Comparison of ENCODE assay signal across 10 cellular contexts in the genomic region with DNA sequence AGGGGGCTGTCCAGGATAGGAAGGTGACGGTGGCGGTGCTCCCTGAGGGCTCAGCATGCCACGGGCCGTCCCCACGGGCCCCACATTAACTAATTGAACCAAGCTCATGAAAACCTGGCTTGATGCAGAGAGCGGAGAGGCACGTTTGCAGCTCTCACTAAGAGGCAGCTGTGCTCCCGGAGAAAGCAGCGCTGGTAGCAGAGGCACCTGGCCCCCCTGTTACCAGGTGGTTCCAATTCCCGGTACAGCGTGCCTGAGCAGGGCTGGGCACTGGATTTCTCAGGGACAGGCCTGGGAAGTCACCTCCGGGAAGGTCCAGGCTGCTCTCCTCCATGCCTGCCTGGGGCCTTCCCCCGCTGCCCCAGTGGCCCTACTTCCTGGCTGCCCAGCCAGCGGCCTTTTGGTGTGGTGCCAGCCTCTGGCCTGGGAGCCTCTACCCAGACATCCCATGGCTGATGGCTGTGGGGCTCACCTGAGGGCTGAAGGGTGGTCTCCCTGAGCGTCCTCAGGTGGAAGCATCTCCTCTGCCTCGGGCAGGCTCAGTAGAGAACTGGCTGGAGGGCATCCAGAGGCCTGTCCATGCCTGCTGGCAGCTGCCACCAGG. TPM values are rescaled to one million over a fixed set of nuclear protein-coding genes. Genes with fewer than 3 reads are reported as not detected.
DNase-seq lines count a peak whose midpoint lies in the region; ATAC-seq, FAIRE-seq and TF ChIP-seq lines count a peak whose summit lies in the region.
"Had no signal": no experiment of that assay in that cellular context is flagged by ENCODE, and none has a peak within 500 bp of the region (broad histone marks: within the 10 kb centered on the region; RNA-seq: fewer than 3 reads in every experiment).

No MANE protein-coding gene starts in this region.

- no peaks in the 10 kb centered on the region for H3K79me2 ChIP-seq in Karpas-422 (ENCODE audit: low read length)

- no peaks in the 10 kb centered on the region for H4K20me1 ChIP-seq in Karpas-422 (ENCODE audit: insufficient read depth, low read depth, low read length)

- H3K9me2 ChIP-seq in Karpas-422 (replicated peaks; ENCODE audit: insufficient read depth, low read length): no peaks in the 10 kb centered on the region

- POLR2A ChIA-PET in naive thymus-derived CD8-positive, alpha-beta T cell (lab: Charles Lee): interaction anchor here (0.6 to 6.5 kb wide), 7 partner anchors 10 to 683 kb away, joined by 3 to 76 read pairs (median 3); partner anchors contain the start of gene TSSC4

- H3K27ac Mint-ChIP-seq in CD14-positive monocyte: peak overlapping the region in 1 of 7 donors; percentile 86
- H3K27ac Mint-ChIP-seq in naive thymus-derived CD8-positive, alpha-beta T cell: peak overlapping the region; percentile 40 to 94 (median 86)

- H3K4me3 ChIP-seq in Karpas-422 (ENCODE audit: low read length) (peak overlapping the region; percentile 55), dorsolateral prefrontal cortex (peak overlapping the region in 35 of 59 donors; percentile 5 to 52 (median 36))

- TF ChIP-seq POLR2A in H54 (IDR thresholded peaks at IDR 0.05; ENCODE audit: low read depth, low read length): no peak

- peaks cover 13 to 19% (median 16%) of the 10 kb centered on the region in 3 donors for H3K27me3 Mint-ChIP-seq in CD14-positive monocyte (ENCODE audit: low read depth in 3 of 3)
- no peaks in the 10 kb centered on the region for H3K27me3 Mint-ChIP-seq in naive thymus-derived CD8-positive, alpha-beta T cell

- DNase-seq in CD14-positive monocyte (ENCODE audit: low spot score) (no peak), Karpas-422 (no peak), dorsolateral prefrontal cortex (peak in 2 of 10 donors; percentile 33 to 35), H54 (ENCODE audit: insufficient read length, low spot score) (no peak), HCEC 1CT (no peak)
- DNase-seq in naive thymus-derived CD8-positive, alpha-beta T cell: peak in 2 of 10 donors; percentile 33 to 57

- no peaks in the 10 kb centered on the region for H3K27me3 ChIP-seq in Karpas-422 (ENCODE audit: low read length)
- peaks cover 0 to 84% (median 52%) of the 10 kb centered on the region in 45 donors for H3K27me3 ChIP-seq in dorsolateral prefrontal cortex

- H3K27ac ChIP-seq in Karpas-422 (ENCODE audit: low read length) (peak overlapping the region; percentile 50; the same call in 1 of the 2 replicates), dorsolateral prefrontal cortex (no peak overlapping the region)
- H3K27ac ChIP-seq: RWPE1 had no signal

- TF ChIP-seq CTCF in CD14-positive monocyte (IDR thresholded peaks at IDR 0.05) (no peak), dorsolateral prefrontal cortex (IDR thresholded peaks at IDR 0.05 in 54 of 56, conservative IDR thresholded peaks at IDR 0.05 in 2 of 56; ENCODE audit: low read depth in 1 of 56, partially characterized antibody in 56 of 56) (no peak)

- no peaks in the 10 kb centered on the region for H3K9me3 ChIP-seq in Karpas-422 (ENCODE audit: low read length)

- H2AFZ ChIP-seq in Karpas-422 (ENCODE audit: low read length): peak overlapping the region; percentile 94; the same call in 1 of the 2 replicates

- peaks cover 0 to 3% (median 0%) of the 10 kb centered on the region in 7 donors for H3K9me3 Mint-ChIP-seq in CD14-positive monocyte
- no peaks in the 10 kb centered on the region for H3K9me3 Mint-ChIP-seq in naive thymus-derived CD8-positive, alpha-beta T cell

- H3K9ac ChIP-seq in Karpas-422 (ENCODE audit: low read length): peak overlapping the region; percentile 62

- H3K4me2 ChIP-seq in Karpas-422 (ENCODE audit: low read depth, low read length, poor library complexity, severe bottlenecking): peak overlapping the region; percentile 71

- ATAC-seq in naive thymus-derived CD8-positive, alpha-beta T cell: no peak
- no peak for ATAC-seq in HG02588 (IDR thresholded peaks at IDR 0.05; ENCODE audit: unreplicated experiment)
- no peak for ATAC-seq in GM18873 (IDR thresholded peaks at IDR 0.05; ENCODE audit: low FRiP score, unreplicated experiment)

- peaks cover 15 to 26% of the 10 kb centered on the region in 2 donors for H3K36me3 Mint-ChIP-seq in CD14-positive monocyte
- no peaks in the 10 kb centered on the region for H3K36me3 Mint-ChIP-seq in naive thymus-derived CD8-positive, alpha-beta T cell

- H3K36me3 ChIP-seq in Karpas-422 (ENCODE audit: insufficient read depth, low read length): no peaks in the 10 kb centered on the region

- H3K4me1 Mint-ChIP-seq in CD14-positive monocyte: peaks cover 36% of the 10 kb centered on the region
- H3K4me1 Mint-ChIP-seq in naive thymus-derived CD8-positive, alpha-beta T cell: peaks cover 28 to 58% (median 53%) of the 10 kb centered on the region in 4 donors

- FAIRE-seq in H54 (lab: Jason Lieb, UNC): no peak

- peaks cover 32% of the 10 kb centered on the region for H3K4me1 ChIP-seq in Karpas-422 (ENCODE audit: low read length)

- intact Hi-C loops in CD14-positive monocyte (cut with micrococcal nuclease): loop anchor here in 1 of 2 donors (5.0 kb wide), 1 partner anchor 36 kb away; no protein-coding TSS in a partner anchor
- intact Hi-C loops in dorsolateral prefrontal cortex (cut with DNase I): no loop called here

- peak overlapping the region; percentile 93 to 98 for H3K4me3 Mint-ChIP-seq in CD14-positive monocyte
- peak overlapping the region; percentile 89 to 97 (median 96) for H3K4me3 Mint-ChIP-seq in naive thymus-derived CD8-positive, alpha-beta T cell

RNA-seq across cellular contexts. Expression of gene KCNQ1, which starts 1.2 kb away (rescaled TPM):
- 10 to 100 TPM; 14.9 to 21.6 TPM for polyA plus RNA-seq in CD14-positive monocyte
- not detected in 2 replicates for total RNA-seq in Karpas-422 (2014; rRNA removed; shearing (Covaris generic); ENCODE audit: low replicate concordance)
- total RNA-seq in dorsolateral prefrontal cortex: 1 to 10 TPM in 111 of 120 experiments, under 1 TPM in 9; 0.39 to 6.7 (median 2.1) TPM
- total RNA-seq in naive thymus-derived CD8-positive, alpha-beta T cell: 10 to 100 TPM; 23.5 to 25.1 TPM
- 10 to 100 TPM in 2 of 3 donors, 1 to 10 TPM in 1; 8.7 to 22.9 (median 10.4) TPM for polyA plus RNA-seq in naive thymus-derived CD8-positive, alpha-beta T cell

RNA-seq across cellular contexts. Expression of gene TRPM5, which starts 1.7 kb away (rescaled TPM):
- not detected for polyA plus RNA-seq in CD14-positive monocyte
- total RNA-seq in Karpas-422 (2014; rRNA removed; shearing (Covaris generic); ENCODE audit: low replicate concordance): not detected in 2 replicates
- total RNA-seq in dorsolateral prefrontal cortex: under 1 TPM in 11 of 120 experiments, not detected in 109; 0.10 to 0.21 (median 0.17) TPM
- under 1 TPM; 0.60 to 0.69 TPM for total RNA-seq in naive thymus-derived CD8-positive, alpha-beta T cell
- not detected for polyA plus RNA-seq in naive thymus-derived CD8-positive, alpha-beta T cell
- total RNA-seq: smooth muscle cell had no signal
- polyA plus RNA-seq: smooth muscle cell had no signal

RNA-seq across cellular contexts. Expression of gene TSSC4, which starts 45.5 kb away (rescaled TPM):
- polyA plus RNA-seq in CD14-positive monocyte: 10 to 100 TPM; 52.0 to 74.6 TPM
- 25.3 and 47.5 TPM in 2 replicates for total RNA-seq in Karpas-422 (2014; rRNA removed; shearing (Covaris generic); ENCODE audit: low replicate concordance)
- 10 to 100 TPM; 23.7 to 48.6 (median 34.3) TPM for total RNA-seq in dorsolateral prefrontal cortex
- total RNA-seq in naive thymus-derived CD8-positive, alpha-beta T cell: 10 to 100 TPM; 56.6 to 65.6 TPM
- polyA plus RNA-seq in naive thymus-derived CD8-positive, alpha-beta T cell: 10 to 100 TPM; 49.0 to 68.3 (median 54.7) TPM
